In the genomic region with DNA sequence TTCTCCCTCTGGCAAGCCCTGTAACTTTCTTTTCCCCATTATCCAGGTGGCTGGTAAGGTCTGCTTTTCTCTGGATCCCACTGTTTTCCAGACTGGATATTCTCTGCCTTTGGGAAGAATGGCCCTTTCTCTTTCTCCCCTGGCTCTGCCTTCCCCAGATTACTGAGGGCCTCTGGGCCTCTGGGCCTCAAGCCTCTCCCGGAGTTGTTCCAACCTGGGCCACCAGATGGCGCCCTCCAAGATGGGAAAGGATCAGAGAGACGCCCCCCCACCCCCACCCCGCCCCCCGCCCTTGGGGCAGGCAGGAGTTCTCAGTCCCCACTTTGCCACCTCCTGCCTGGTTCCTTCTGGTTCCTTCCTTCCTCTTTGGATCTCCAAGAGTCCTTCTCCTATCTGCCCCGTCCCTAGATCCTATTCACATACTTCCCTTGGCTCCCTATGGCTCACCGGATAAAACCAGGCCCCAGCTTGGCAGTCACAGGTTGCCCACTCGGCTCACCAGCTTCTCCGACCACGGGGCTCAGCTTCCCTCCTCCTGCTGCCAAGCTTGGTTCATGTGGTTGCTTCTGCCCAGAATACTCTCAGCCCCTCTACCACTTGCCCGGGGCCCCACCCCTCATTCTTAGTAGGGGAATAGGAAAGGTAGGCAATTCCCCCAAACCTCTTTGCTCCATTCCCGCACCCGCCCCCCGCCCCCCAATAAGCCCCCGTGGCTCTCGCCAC, we compare ENCODE assay signal across 8 cellular contexts. TPM values are rescaled to one million over a fixed set of nuclear protein-coding genes. Genes with fewer than 3 reads are reported as not detected.
DNase-seq lines count a peak whose midpoint lies in the region; ATAC-seq, FAIRE-seq and TF ChIP-seq lines count a peak whose summit lies in the region.

No MANE protein-coding gene starts in this region.

- H3K36me3 Mint-ChIP-seq in naive thymus-derived CD4-positive, alpha-beta T cell: peaks cover 0 to 24% (median 5%) of the 10 kb centered on the region in 5 donors

- TF ChIP-seq POLR2A in GM12892 (IDR thresholded peaks at IDR 0.05; ENCODE audit: low read depth, low read length): no peak

- DNase-seq in AG04449 (ENCODE audit: low read depth, low spot score): no peak
- peak; percentile 76 for DNase-seq in GM12892 (ENCODE audit: insufficient read length)
- DNase-seq in NCI-H69 (lab: John Stamatoyannopoulos, UW): peak; percentile 80
- peak; percentile 44 for DNase-seq in activated CD8-positive, alpha-beta memory T cell treated with anti-CD3 and anti-CD28 coated beads, Interleukin-2, amount 50 U/mL, for 24 hours (ENCODE audit: extremely low read depth)
- DNase-seq in epidermal melanocyte (ENCODE audit: insufficient read length, low spot score): peak; percentile 92
- DNase-seq in naive thymus-derived CD4-positive, alpha-beta T cell: peak; percentile 33 to 85 (median 60)
- peak; percentile 45 to 70 for DNase-seq in stimulated activated CD8-positive, alpha-beta memory T cell treated with anti-CD3 and anti-CD28 coated beads, Interleukin-7, amount 100 ng/mL, for 48 hours (ENCODE audit: extremely low read depth in 1 of 2, low read depth in 1 of 2)

- H3K9me3 Mint-ChIP-seq in naive thymus-derived CD4-positive, alpha-beta T cell: peaks cover 0 to 1% (median 0%) of the 10 kb centered on the region in 11 donors

- peak; percentile 74 for TF ChIP-seq CTCF in AG04449 (IDR thresholded peaks at IDR 0.05; ENCODE audit: insufficient read depth, low read length, missing control alignments)

- H3K4me1 Mint-ChIP-seq in naive thymus-derived CD4-positive, alpha-beta T cell: peaks cover 19 to 30% (median 22%) of the 10 kb centered on the region in 7 donors

- CTCF ChIA-PET in AG04449 (lab: Yijun Ruan, JAX): interaction anchor here (0.6 to 4.1 kb wide), 28 partner anchors 9 to 1245 kb away, joined by 3 to 43 read pairs (median 4); partner anchors contain the start of genes DNAAF3, EPS8L1, RDH13 and ZNF865
- CTCF ChIA-PET in naive thymus-derived CD4-positive, alpha-beta T cell (lab: Charles Lee): interaction anchor here (0.7 to 1.2 kb wide), 3 partner anchors 10 to 294 kb away, joined by 3 to 4 read pairs (median 4); no protein-coding TSS in a partner anchor

- peaks cover 12 to 19% of the 10 kb centered on the region in 2 donors for H3K4me1 ChIP-seq in naive thymus-derived CD4-positive, alpha-beta T cell (ENCODE audit: control insufficient read depth in 2 of 2, insufficient read depth in 2 of 2, low read length in 2 of 2)

- H3K36me3 ChIP-seq in naive thymus-derived CD4-positive, alpha-beta T cell (ENCODE audit: control insufficient read depth in 2 of 3, insufficient read depth in 3 of 3, low read length in 3 of 3): peaks cover 0 to 23% (median 0%) of the 10 kb centered on the region in 3 experiments

- no peak overlapping the region for H3K4me3 ChIP-seq in AG04449 (ENCODE audit: low read depth, low read length)
- no peak overlapping the region for H3K4me3 ChIP-seq in naive thymus-derived CD4-positive, alpha-beta T cell (ENCODE audit: low read length)

- peaks cover 0 to 8% of the 10 kb centered on the region in 2 donors for H3K27me3 ChIP-seq in naive thymus-derived CD4-positive, alpha-beta T cell (ENCODE audit: control insufficient read depth in 2 of 2, insufficient read depth in 2 of 2, low read length in 2 of 2)

- H3K27ac Mint-ChIP-seq in naive thymus-derived CD4-positive, alpha-beta T cell: peak overlapping the region in 1 of 9 donors; percentile 17

- POLR2A ChIA-PET in AG04449 (lab: Yijun Ruan, JAX): no interaction called here
- POLR2A ChIA-PET in naive thymus-derived CD4-positive, alpha-beta T cell (lab: Charles Lee): interaction anchor here (0.9 kb wide), 1 partner anchor 22 kb away, joined by 3 read pairs; no protein-coding TSS in a partner anchor

- ATAC-seq in naive thymus-derived CD4-positive, alpha-beta T cell: peak; percentile 73
- no peak for ATAC-seq in GM19023 (IDR thresholded peaks at IDR 0.05; ENCODE audit: unreplicated experiment)

- intact Hi-C loops in naive thymus-derived CD4-positive, alpha-beta T cell (cut with micrococcal nuclease): loop anchor here (1.0 to 10.0 kb wide), 3 partner anchors 26 to 166 kb away; partner anchors contain the start of genes PPP1R12C (in 1 of the 2), PPP6R1 (in 1 of the 2) and RDH13 (in 1 of the 2)

- no peak overlapping the region for H3K27ac ChIP-seq in naive thymus-derived CD4-positive, alpha-beta T cell (ENCODE audit: low read depth, low read length)

- H3K9me3 ChIP-seq in naive thymus-derived CD4-positive, alpha-beta T cell (ENCODE audit: control insufficient read depth in 2 of 3, low read length in 3 of 3): no peaks in the 10 kb centered on the region

- peak overlapping the region; percentile 40 to 84 (median 73) for H3K4me3 Mint-ChIP-seq in naive thymus-derived CD4-positive, alpha-beta T cell

- H3K27me3 Mint-ChIP-seq in naive thymus-derived CD4-positive, alpha-beta T cell: peaks cover 36 to 50% (median 44%) of the 10 kb centered on the region in 5 donors

- peak; percentile 88 for FAIRE-seq in GM12892 (lab: Jason Lieb, UNC)

RNA-seq across cellular contexts. Expression of gene EPS8L1, which starts 13.0 kb away (rescaled TPM):
- polyA plus RNA-seq in GM12892 (2012; ENCODE audit: missing spikeins): 0.64 TPM
- total RNA-seq in naive thymus-derived CD4-positive, alpha-beta T cell: 1 to 10 TPM in 4 of 5 experiments, under 1 TPM in 1; 0.76 to 6.8 (median 2.0) TPM
- polyA plus RNA-seq in naive thymus-derived CD4-positive, alpha-beta T cell: under 1 TPM in 1 of 2 donors, not detected in 1; 0.09 TPM

RNA-seq across cellular contexts. Expression of gene RDH13, which starts 25.8 kb away (rescaled TPM):
- polyA plus RNA-seq in GM12892 (2012; ENCODE audit: missing spikeins): 6.9 TPM
- total RNA-seq in naive thymus-derived CD4-positive, alpha-beta T cell: 10 to 100 TPM; 14.5 to 24.8 (median 19.0) TPM
- polyA plus RNA-seq in naive thymus-derived CD4-positive, alpha-beta T cell: 10 to 100 TPM in 1 of 2 donors, 1 to 10 TPM in 1; 9.4 to 24.8 TPM

RNA-seq across cellular contexts. Expression of gene PPP1R12C, which starts 28.7 kb away (rescaled TPM):
- polyA plus RNA-seq in GM12892 (2012; ENCODE audit: missing spikeins): 30.1 TPM
- total RNA-seq in naive thymus-derived CD4-positive, alpha-beta T cell: 100 to 1,000 TPM; 107 to 180 (median 144) TPM
- 1 to 10 TPM; 3.8 to 6.6 TPM for polyA plus RNA-seq in naive thymus-derived CD4-positive, alpha-beta T cell

RNA-seq across cellular contexts. Expression of gene GP6, which starts 50.6 kb away (rescaled TPM):
- polyA plus RNA-seq in GM12892 (2012; ENCODE audit: missing spikeins): 1.3 TPM
- total RNA-seq in naive thymus-derived CD4-positive, alpha-beta T cell: 1 to 10 TPM in 1 of 5 experiments, under 1 TPM in 4; 0.27 to 1.2 (median 0.51) TPM
- polyA plus RNA-seq in naive thymus-derived CD4-positive, alpha-beta T cell: under 1 TPM; 0.14 to 0.33 TPM
